ENCODE assay signal across 8 cellular contexts in genomic region chr15:51649659-51650521, GRCh38. TPM values are rescaled to one million over a fixed set of nuclear protein-coding genes. Genes with fewer than 3 reads are reported as not detected.
DNase-seq lines count a peak whose midpoint lies in the region; ATAC-seq and TF ChIP-seq lines count a peak whose summit lies in the region.

No MANE protein-coding gene starts in this region.

- no peak overlapping the region for H3K4me3 Mint-ChIP-seq in Calu3 (ENCODE audit: low read depth, unreplicated experiment)

- DNase-seq in Calu3 (peak; percentile 59), NCI-H1417 treated with DMSO at 0.1 percent for 48 hours (lab: John Stamatoyannopoulos, UW) (peak; percentile 32), SK-N-DZ (ENCODE audit: low spot score) (peak; percentile 77), brain microvascular endothelial cell (peak; percentile 74), iPS DF 6.9 (ENCODE audit: low read depth, low spot score) (peak; percentile 54), smooth muscle cell of the brain vasculature (ENCODE audit: low read depth, low spot score) (peak; percentile 46)

- in situ Hi-C loops in brain microvascular endothelial cell (cut with HindIII; ENCODE audit: low pct_ligation_motif_present, low sequenced_read_pairs): no loop called here

- peaks cover 30% of the 10 kb centered on the region for H3K27me3 Mint-ChIP-seq in Calu3 (ENCODE audit: unreplicated experiment)

- no peaks in the 10 kb centered on the region for H3K9me3 ChIP-seq in iPS DF 6.9 (ENCODE audit: control insufficient read depth, insufficient read depth, low read length)

- H3K4me3 ChIP-seq in brain microvascular endothelial cell (ENCODE audit: low read depth, low read length) (no peak overlapping the region), iPS DF 6.9 (ENCODE audit: low read length) (no peak overlapping the region)

- H3K27me3 ChIP-seq in brain microvascular endothelial cell (replicated peaks) (peaks cover 3% of the 10 kb centered on the region), iPS DF 6.9 (ENCODE audit: control insufficient read depth, insufficient read depth, low read length) (no peaks in the 10 kb centered on the region)

- H3K36me3 ChIP-seq in brain microvascular endothelial cell (replicated peaks) (no peaks in the 10 kb centered on the region), iPS DF 6.9 (ENCODE audit: control insufficient read depth, insufficient read depth, low read length) (no peaks in the 10 kb centered on the region)

- no CpG with 5 or more reads among the region's 4 CpGs for WGBS in iPS DF 6.9 (ENCODE audit: insufficient coverage, insufficient read length)

- no peaks in the 10 kb centered on the region for H3K9me3 Mint-ChIP-seq in Calu3 (ENCODE audit: low read depth, unreplicated experiment)

- no peaks in the 10 kb centered on the region for H3K36me3 Mint-ChIP-seq in Calu3 (ENCODE audit: insufficient read depth, unreplicated experiment)

- BruUV-seq in Calu3 (replicated peaks; lab: Mats Ljungman, UMichigan): no TSS peak

- TF ChIP-seq CTCF in Calu3 (IDR thresholded peaks at IDR 0.05; ENCODE audit: unreplicated experiment) (peak; percentile 49), brain microvascular endothelial cell (IDR thresholded peaks at IDR 0.05; ENCODE audit: low read depth, low read length, missing control alignments) (peak; percentile 61)

- ATAC-seq in GM21825 (IDR thresholded peaks at IDR 0.05; ENCODE audit: unreplicated experiment) (peak; percentile 57), HG03571 (IDR thresholded peaks at IDR 0.05; ENCODE audit: unreplicated experiment) (no peak)

- H3K27ac ChIP-seq in brain microvascular endothelial cell (no peak overlapping the region), iPS DF 6.9 (ENCODE audit: low read length) (no peak overlapping the region)

- CTCF ChIA-PET in Calu3 (lab: Charles Lee): interaction anchor here (0.6 to 2.0 kb wide), 6 partner anchors 8 to 1124 kb away, joined by 3 to 83 read pairs (median 4); no protein-coding TSS in a partner anchor

- no peak overlapping the region for H3K27ac Mint-ChIP-seq in Calu3 (ENCODE audit: unreplicated experiment)

- no peaks in the 10 kb centered on the region for H3K4me1 Mint-ChIP-seq in Calu3 (ENCODE audit: low read depth, unreplicated experiment)

- intact Hi-C loops in Calu3 (cut with micrococcal nuclease; ENCODE audit: unreplicated experiment): loop anchor here (1.0 to 5.0 kb wide), 2 partner anchors 126 to 257 kb away; no protein-coding TSS in a partner anchor

- H3K4me1 ChIP-seq in iPS DF 6.9 (ENCODE audit: control insufficient read depth, insufficient read depth, low read length): no peaks in the 10 kb centered on the region

RNA-seq across cellular contexts. Expression of gene DMXL2, which starts 27.3 kb away (rescaled TPM):
- total RNA-seq in Calu3 (2022): 13.8 and 14.8 TPM in 2 replicates
- 77.4 and 88.4 TPM in 2 replicates for polyA plus RNA-seq in SK-N-DZ (2014; cell fraction: cytosol; rRNA removed)
- polyA plus RNA-seq in SK-N-DZ (2014; cell fraction: nucleus; rRNA removed): 232 and 271 TPM in 2 replicates

RNA-seq across cellular contexts. Expression of gene SCG3, which starts 31.4 kb away (rescaled TPM):
- not detected in 2 replicates for total RNA-seq in Calu3 (2022)
- polyA plus RNA-seq in SK-N-DZ (2014; cell fraction: cytosol; rRNA removed): 24.3 and 24.4 TPM in 2 replicates
- polyA plus RNA-seq in SK-N-DZ (2014; cell fraction: nucleus; rRNA removed): 9.9 and 14.3 TPM in 2 replicates
